9 cellular contexts compared by ENCODE assay signal in the genomic region with DNA sequence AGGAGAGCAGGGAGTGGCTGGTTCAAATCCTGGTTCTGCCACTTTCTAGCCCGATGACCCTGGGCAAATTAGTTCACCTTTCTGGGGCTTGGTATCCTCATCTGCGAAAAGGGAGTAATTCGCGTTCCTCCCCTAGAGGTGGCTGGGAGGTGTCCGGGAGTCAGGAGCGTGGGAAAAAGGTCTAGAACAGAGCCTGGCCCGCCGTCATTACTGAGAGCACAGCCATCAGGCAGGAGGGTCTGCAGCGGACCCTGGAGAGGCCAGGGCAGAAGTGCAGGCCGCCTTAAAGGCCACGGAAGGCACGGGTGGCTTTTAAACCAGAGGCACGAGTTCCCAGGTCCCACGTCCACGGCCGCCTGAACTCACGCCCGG. TPM values are rescaled to one million over a fixed set of nuclear protein-coding genes. Genes with fewer than 3 reads are reported as not detected.
A peak's percentile ranks its signal among the peaks of the same experiment; 100 is the strongest.
DNase-seq lines count a peak whose midpoint lies in the region; ATAC-seq and TF ChIP-seq lines count a peak whose summit lies in the region.
"Had no signal": no experiment of that assay in that cellular context is flagged by ENCODE, and none has a peak within 500 bp of the region (broad histone marks: within the 10 kb centered on the region; RNA-seq: fewer than 3 reads in every experiment).

No MANE protein-coding gene starts in this region.

- no peak for TF ChIP-seq RAD21 in IMR-90 (IDR thresholded peaks at IDR 0.05; ENCODE audit: low read length)

- peak overlapping the region; percentile 93 for H3K4me3 ChIP-seq in ACC112 (ENCODE audit: low read depth, low read length)
- H3K4me3 ChIP-seq in IMR-90 (ENCODE audit: insufficient read depth, low read depth, low read length), result peak overlapping the region; percentile 99
- H3K4me3 ChIP-seq in muscle layer of duodenum (ENCODE audit: low read depth in 1 of 2, low read length in 2 of 2), result peak overlapping the region; percentile 73 to 96

- H3K36me3 ChIP-seq in ACC112 (ENCODE audit: insufficient read depth, low read length) (no peaks in the 10 kb centered on the region), IMR-90 (ENCODE audit: control insufficient read depth, insufficient read depth, low read length) (peaks cover 10% of the 10 kb centered on the region), muscle layer of duodenum (ENCODE audit: control insufficient read depth in 1 of 2, insufficient read depth in 2 of 2, low read length in 2 of 2) (peaks cover 6 to 9% of the 10 kb centered on the region in 2 donors)

- dilution Hi-C loops in IMR-90 (cut with HindIII; ENCODE audit: low sequenced_read_pairs, unreplicated experiment), result no loop called here

- H2AK9ac ChIP-seq in IMR-90 (replicated peaks; ENCODE audit: low read depth, low read length, poor library complexity), result peak overlapping the region; percentile 92

- CTCF ChIA-PET in IMR-90 (lab: Yijun Ruan, JAX), result no interaction called here

- H3K9me3 ChIP-seq in IMR-90 (ENCODE audit: control insufficient read depth, insufficient read depth, low read length) (no peaks in the 10 kb centered on the region), muscle layer of duodenum (ENCODE audit: control insufficient read depth in 1 of 2, low read length in 2 of 2) (no peaks in the 10 kb centered on the region)

- peak overlapping the region; percentile 53 for H2BK5ac ChIP-seq in IMR-90 (ENCODE audit: low read depth, low read length, poor library complexity, severe bottlenecking)

- H2BK15ac ChIP-seq in IMR-90 (ENCODE audit: low read depth, low read length), result no peak overlapping the region

- H3K23ac ChIP-seq in IMR-90 (ENCODE audit: low read depth, low read length), result peak overlapping the region; percentile 60; the same call in 1 of the 2 replicates

- no TSS peak for BruUV-seq in IMR-90 (replicated peaks; lab: Mats Ljungman, UMichigan)

- H3K4me1 ChIP-seq in ACC112 (ENCODE audit: control insufficient read depth, insufficient read depth, low read length, unreplicated experiment) (peaks cover 15% of the 10 kb centered on the region), IMR-90 (ENCODE audit: control insufficient read depth, insufficient read depth, low read length) (peaks cover 25% of the 10 kb centered on the region), muscle layer of duodenum (ENCODE audit: control insufficient read depth in 1 of 2, insufficient read depth in 2 of 2, low read length in 2 of 2) (peaks cover 18 to 59% of the 10 kb centered on the region in 2 donors)

- no peak overlapping the region for H3K18ac ChIP-seq in IMR-90 (ENCODE audit: low read depth, low read length)

- H4K8ac ChIP-seq in IMR-90 (ENCODE audit: low read depth in 2 of 2, low read length in 2 of 2), result peak overlapping the region; percentile 75 to 81; a peak in 3 of 4 replicates

- no peak for TF ChIP-seq POLR2A in IMR-90 (IDR thresholded peaks at IDR 0.05; ENCODE audit: low read depth, low read length)

- peak overlapping the region; percentile 57 for H2BK120ac ChIP-seq in IMR-90 (ENCODE audit: low read depth, low read length)

- no peak overlapping the region for H2BK20ac ChIP-seq in IMR-90 (ENCODE audit: low read depth, low read length)

- no peak overlapping the region; the same call in 1 of the 2 replicates for H3K27ac ChIP-seq in ACC112 (ENCODE audit: low read depth, low read length)
- peak overlapping the region; percentile 92 for H3K27ac ChIP-seq in IMR-90 (ENCODE audit: insufficient read depth, low read length)
- H3K27ac ChIP-seq in caudate nucleus (ENCODE audit: low read depth, low read length), result peak overlapping the region; percentile 80
- H3K27ac ChIP-seq in muscle layer of duodenum (ENCODE audit: low read length), result peak overlapping the region; percentile 31

- H2AK5ac ChIP-seq in IMR-90 (ENCODE audit: low read depth, low read length), result peak overlapping the region; percentile 89

- H3K79me1 ChIP-seq in IMR-90 (ENCODE audit: low read depth in 1 of 2, low read length in 2 of 2), result peaks cover 7 to 43% of the 10 kb centered on the region in 2 experiments

- 7% methylated on average over 13 of the region's 18 CpGs; no CpG with 5 or more reads in 1 of the 2 experiments for WGBS in IMR-90 (ENCODE audit: extremely low coverage in 2 of 2, insufficient read length in 1 of 2), 2 experiments

- H3K56ac ChIP-seq in IMR-90 (ENCODE audit: extremely low read depth, insufficient read depth, low read length), result peak overlapping the region; percentile 69

- H3K27me3 ChIP-seq in ACC112 (ENCODE audit: insufficient read depth, low read length) (peaks cover 16% of the 10 kb centered on the region), IMR-90 (ENCODE audit: control insufficient read depth, insufficient read depth, low read length) (peaks cover 15% of the 10 kb centered on the region; the same call in 1 of the 2 replicates), muscle layer of duodenum (ENCODE audit: low read depth, low read length) (peaks cover 8% of the 10 kb centered on the region)

- peak overlapping the region; percentile 90 for H3K9ac ChIP-seq in IMR-90 (ENCODE audit: low read depth, low read length)

- in situ Hi-C loops in IMR-90 (cut with MboI; ENCODE audit: low sequenced_read_pairs), result loop anchor here (25.0 kb wide), 1 partner anchor 338 kb away; a partner anchor contains a TSS

- no peak for DNase-seq in IMR-90
- DNase-seq in caudate nucleus (lab: John Stamatoyannopoulos, UW), result no peak
- DNase-seq in 8988T, result no peak
- DNase-seq in midbrain (lab: John Stamatoyannopoulos, UW), result no peak
- DNase-seq in D341Med (ENCODE audit: low spot score), result no peak
- no peak for DNase-seq in NCI-H69 (lab: John Stamatoyannopoulos, UW)

- POLR2A ChIA-PET in IMR-90 (lab: Charles Lee; ENCODE audit: unreplicated experiment), result no interaction called here

- ATAC-seq in IMR-90 (ENCODE audit: low read depth), result no peak

- peak overlapping the region; percentile 95 for H3K4me2 ChIP-seq in IMR-90 (ENCODE audit: low read depth, low read length)

- intact Hi-C loops in IMR-90 (cut with micrococcal nuclease), result loop anchor here (5.0 kb wide), 1 partner anchor 113 kb away; a partner anchor contains a TSS

- H3K9me1 ChIP-seq in IMR-90 (ENCODE audit: insufficient read depth, low read length), result peaks cover 13% of the 10 kb centered on the region

- peak overlapping the region; percentile 68 for H4K91ac ChIP-seq in IMR-90 (ENCODE audit: insufficient read depth, low read depth, low read length)

- peaks cover 48% of the 10 kb centered on the region for H4K20me1 ChIP-seq in IMR-90 (ENCODE audit: insufficient read depth, low read length)

- no peak for TF ChIP-seq CTCF in IMR-90 (conservative IDR thresholded peaks at IDR 0.05; ENCODE audit: low read depth, low read length)

- H3K79me2 ChIP-seq in ACC112 (ENCODE audit: control insufficient read depth, insufficient read depth, low read length, unreplicated experiment), result peaks cover 45% of the 10 kb centered on the region

- H4K5ac ChIP-seq in IMR-90 (ENCODE audit: low read depth, low read length), result peak overlapping the region; percentile 23; the same call in 1 of the 2 replicates

- peak overlapping the region; percentile 2 for H2AFZ ChIP-seq in ACC112 (ENCODE audit: low read length, unreplicated experiment)
- H2AFZ ChIP-seq in IMR-90 (replicated peaks; ENCODE audit: low read length, poor library complexity), result peak overlapping the region; percentile 88

- H3K14ac ChIP-seq in IMR-90 (replicated peaks; ENCODE audit: low read depth, low read length), result peak overlapping the region; percentile 72

- H3K4ac ChIP-seq in IMR-90 (ENCODE audit: low read depth, low read length), result peak overlapping the region; percentile 83

TF ChIP-seq in IMR-90, 13 proteins besides CTCF, POLR2A, EP300 and RAD21:
- TF ChIP-seq RCOR1 (IDR thresholded peaks at IDR 0.05; ENCODE audit: insufficient replicate concordance, low read length), result no peak
- no peak; the same call in 1 of the 2 replicates for TF ChIP-seq MAZ (IDR thresholded peaks at IDR 0.05; ENCODE audit: borderline replicate concordance, low read depth, low read length)
- TF ChIP-seq SMC3 (IDR thresholded peaks at IDR 0.05; ENCODE audit: low read depth, low read length), result no peak

RNA-seq across cellular contexts. Expression of a gene that starts 0.9 kb away (rescaled TPM):
- 14.0 and 15.3 TPM in 2 replicates for total RNA-seq in IMR-90 (2012; rRNA removed)
- polyA plus RNA-seq in IMR-90 (2012; rRNA removed), result 18.5 and 23.3 TPM in 2 replicates
- polyA plus RNA-seq in IMR-90 (2012; cell fraction: cytosol; rRNA removed), result 18.5 and 21.4 TPM in 2 replicates
- polyA plus RNA-seq in IMR-90 (2012; cell fraction: nucleus; rRNA removed; ENCODE audit: low replicate concordance), result 113 and 229 TPM in 2 replicates

RNA-seq across cellular contexts. Expression of a gene that starts 4.6 kb away (rescaled TPM):
- not detected in 2 replicates for total RNA-seq in IMR-90 (2012; rRNA removed)
- polyA plus RNA-seq in IMR-90 (2012; rRNA removed), result not detected in 2 replicates
- 0.08 TPM in 1 of 2 replicates, not detected in the other for polyA plus RNA-seq in IMR-90 (2012; cell fraction: cytosol; rRNA removed)
- polyA plus RNA-seq in IMR-90 (2012; cell fraction: nucleus; rRNA removed; ENCODE audit: low replicate concordance), result 0.22 and 0.33 TPM in 2 replicates
- total RNA-seq: T-helper 2 cell treated with Interferon-gamma antibody and Interleukin-4, amounts not matched to agents 100 ng/mL and 5 ng/mL, for 36 hours had no signal

RNA-seq across cellular contexts. Expression of a gene that starts 30.7 kb away (rescaled TPM):
- 1.3 and 1.7 TPM in 2 replicates for total RNA-seq in IMR-90 (2012; rRNA removed)
- polyA plus RNA-seq in IMR-90 (2012; rRNA removed), result 4.2 and 4.6 TPM in 2 replicates
- polyA plus RNA-seq in IMR-90 (2012; cell fraction: cytosol; rRNA removed), result 3.1 and 5.7 TPM in 2 replicates
- polyA plus RNA-seq in IMR-90 (2012; cell fraction: nucleus; rRNA removed; ENCODE audit: low replicate concordance), result 32.3 and 65.2 TPM in 2 replicates

RNA-seq across cellular contexts. Expression of a gene that starts 49.4 kb away (rescaled TPM):
- 0.18 and 0.28 TPM in 2 replicates for total RNA-seq in IMR-90 (2012; rRNA removed)
- polyA plus RNA-seq in IMR-90 (2012; rRNA removed), result 1.9 and 2.4 TPM in 2 replicates
- 1.4 and 2.4 TPM in 2 replicates for polyA plus RNA-seq in IMR-90 (2012; cell fraction: cytosol; rRNA removed)
- 7.8 and 21.5 TPM in 2 replicates for polyA plus RNA-seq in IMR-90 (2012; cell fraction: nucleus; rRNA removed; ENCODE audit: low replicate concordance)
